ENCODE assay signal across 18 cellular contexts in the genomic region with DNA sequence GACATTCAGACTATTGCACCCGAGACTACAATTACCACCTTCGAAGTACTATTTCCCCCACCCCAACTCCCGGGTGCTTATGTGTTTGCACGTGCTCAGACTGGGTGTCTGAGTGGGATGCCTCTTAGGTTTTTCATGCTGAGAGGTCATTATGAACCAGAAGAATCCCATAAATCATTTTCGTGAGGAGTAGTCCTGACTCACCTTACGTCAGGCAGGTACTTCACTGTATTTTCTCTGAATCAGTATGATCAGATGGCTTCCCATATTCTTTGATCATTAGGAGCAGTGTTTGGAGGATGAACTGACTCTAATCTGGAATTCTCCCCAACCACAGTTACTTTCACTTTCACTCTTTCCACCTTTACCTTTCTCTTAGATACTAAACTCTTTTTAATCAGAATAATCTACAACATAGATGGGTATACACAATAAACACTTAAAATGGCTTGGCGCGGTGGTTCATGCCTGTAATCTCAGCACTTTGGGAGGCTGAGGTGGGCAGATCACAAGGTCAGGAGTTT. TPM values are rescaled to one million over a fixed set of nuclear protein-coding genes. Genes with fewer than 3 reads are reported as not detected.
DNase-seq lines count a peak whose midpoint lies in the region; ATAC-seq lines count a peak whose summit lies in the region.
"Had no signal": no experiment of that assay in that cellular context is flagged by ENCODE, and none has a peak within 500 bp of the region (broad histone marks: within the 10 kb centered on the region; RNA-seq: fewer than 3 reads in every experiment).

No MANE protein-coding gene starts in this region.

- peak overlapping the region; percentile 40 for H2AFZ ChIP-seq in GM23248

- H3K4me2 ChIP-seq in GM23248 (ENCODE audit: unreplicated experiment) = no peak overlapping the region

- H3K27ac Mint-ChIP-seq in T-helper 2 cell treated with Interferon-gamma antibody and Interleukin-4, amounts not matched to agents 5 μg/mL and 100 μg/mL, for 36 hours = no peak overlapping the region

- H3K27ac ChIP-seq in GM23248 = no peak overlapping the region
- H3K27ac ChIP-seq: 22Rv1, esophagus squamous epithelium, right atrium auricular region, RWPE1 had no signal

- H3K79me2 ChIP-seq in GM23248 (ENCODE audit: insufficient read depth) = no peaks in the 10 kb centered on the region

- no peaks in the 10 kb centered on the region for H3K9me2 ChIP-seq in GM23248 (ENCODE audit: insufficient read depth)

- no peak overlapping the region for H3K9ac ChIP-seq in GM23248

- H3K4me3 ChIP-seq in GM23248 = no peak overlapping the region
- H3K4me3 ChIP-seq: esophagus squamous epithelium, K562, right atrium auricular region had no signal

- peaks cover 16% of the 10 kb centered on the region for H3K36me3 Mint-ChIP-seq in T-helper 2 cell treated with Interferon-gamma antibody and Interleukin-4, amounts not matched to agents 5 μg/mL and 100 μg/mL, for 36 hours (ENCODE audit: low read depth)

- intact Hi-C loops in sciatic nerve (cut with DNase I) = no loop called here

- H3K4me3 Mint-ChIP-seq in T-helper 2 cell treated with Interferon-gamma antibody and Interleukin-4, amounts not matched to agents 5 μg/mL and 100 μg/mL, for 36 hours = peak overlapping the region; percentile 22

- no peaks in the 10 kb centered on the region for H3K36me3 ChIP-seq in GM23248 (ENCODE audit: low read depth)
- H3K36me3 ChIP-seq: esophagus squamous epithelium, right atrium auricular region had no signal

- ATAC-seq in sciatic nerve (no peak), GM21825 (IDR thresholded peaks at IDR 0.05; ENCODE audit: unreplicated experiment) (no peak)
- ATAC-seq: K562 had no signal

- H3K4me1 ChIP-seq in GM23248 (ENCODE audit: insufficient read depth) = no peaks in the 10 kb centered on the region
- H3K4me1 ChIP-seq: esophagus squamous epithelium, right atrium auricular region had no signal

- in situ Hi-C loops in GM23248 (cut with MboI) = no loop called here

- no peaks in the 10 kb centered on the region for H3K27me3 Mint-ChIP-seq in T-helper 2 cell treated with Interferon-gamma antibody and Interleukin-4, amounts not matched to agents 5 μg/mL and 100 μg/mL, for 36 hours (ENCODE audit: low read depth)

- H4K20me1 ChIP-seq in GM23248 (ENCODE audit: insufficient read depth) = no peaks in the 10 kb centered on the region

- H3K9me3 ChIP-seq in GM23248 (ENCODE audit: low read depth) = no peaks in the 10 kb centered on the region
- H3K9me3 ChIP-seq: esophagus squamous epithelium, right atrium auricular region had no signal

- H3K27me3 ChIP-seq in GM23248 (replicated peaks; ENCODE audit: insufficient read depth) = no peaks in the 10 kb centered on the region
- H3K27me3 ChIP-seq: esophagus squamous epithelium, right atrium auricular region had no signal

- H3K4me1 Mint-ChIP-seq in T-helper 2 cell treated with Interferon-gamma antibody and Interleukin-4, amounts not matched to agents 5 μg/mL and 100 μg/mL, for 36 hours (ENCODE audit: low read depth) = peaks cover 40% of the 10 kb centered on the region

- no peaks in the 10 kb centered on the region for H3F3A ChIP-seq in GM23248 (ENCODE audit: insufficient read depth)

- 92 to 94% methylated on average over 8 of the region's 8 CpGs for WGBS in GM23248 (ENCODE audit: low coverage in 1 of 2, low lambda C conversion rate in 2 of 2, missing lambda C conversion rate in 2 of 2), 2 experiments

- peak; percentile 13 for DNase-seq in DMS53 (lab: John Stamatoyannopoulos, UW)
- no peak for DNase-seq in DMS53 treated with DMSO at 0.1 percent for 48 hours (lab: John Stamatoyannopoulos, UW; ENCODE audit: unreplicated experiment)
- DNase-seq in GM23248 = no peak
- no peak for DNase-seq in T-helper 2 cell treated with Interferon-gamma antibody and Interleukin-4, amounts not matched to agents 5 μg/mL and 100 μg/mL, for 36 hours (ENCODE audit: low spot score)
- DNase-seq in kidney tubule cell (ENCODE audit: low spot score) = peak; percentile 12
- DNase-seq in sciatic nerve (ENCODE audit: low spot score) = no peak
- DNase-seq in NCI-H187 (lab: John Stamatoyannopoulos, UW) = no peak
- DNase-seq: esophagus squamous epithelium, GF-D8, hypothalamus, NCI-H146, NCI-H748 treated with DMSO at 0.1 percent for 48 hours, T1000 had no signal

- peaks cover 19% of the 10 kb centered on the region for H3K9me3 Mint-ChIP-seq in T-helper 2 cell treated with Interferon-gamma antibody and Interleukin-4, amounts not matched to agents 5 μg/mL and 100 μg/mL, for 36 hours

RNA-seq across cellular contexts. Expression of gene STAT4, which starts 38.4 kb away (rescaled TPM):
- total RNA-seq in GM23248 (2014; rRNA removed; shearing (Covaris generic)) = 1.5 and 3.2 TPM in 2 replicates
- 1.9 and 2.2 TPM in 2 replicates for polyA plus RNA-seq in GM23248 (2016; fragmentation: Nextera tagmentation; extraction: Ambion mirVana)
- 3.5 TPM for total RNA-seq in sciatic nerve
- total RNA-seq: K562 had no signal

RNA-seq across cellular contexts. Expression of gene MYO1B, which starts 56.0 kb away (rescaled TPM):
- total RNA-seq in GM23248 (2014; rRNA removed; shearing (Covaris generic)) = 197 and 211 TPM in 2 replicates
- 120 and 126 TPM in 2 replicates for polyA plus RNA-seq in GM23248 (2016; fragmentation: Nextera tagmentation; extraction: Ambion mirVana)
- total RNA-seq in sciatic nerve = 74.9 TPM

Comparison
In these comparisons a context has a peak if more than half of its experiments do, and no peak if none do; other contexts are left out.
1. DNase-seq: peak in DMS53 (single experiment) and kidney tubule cell (single experiment); none in DMS53 treated with DMSO at 0.1 percent for 48 hours (single experiment), GM23248 (single experiment), T-helper 2 cell treated with Interferon-gamma antibody and Interleukin-4, amounts not matched to agents 5 μg/mL and 100 μg/mL, for 36 hours (single experiment), sciatic nerve (single experiment) and NCI-H187 (0 of 2).